ENCODE assay signal across 9 cellular contexts in the genomic region with DNA sequence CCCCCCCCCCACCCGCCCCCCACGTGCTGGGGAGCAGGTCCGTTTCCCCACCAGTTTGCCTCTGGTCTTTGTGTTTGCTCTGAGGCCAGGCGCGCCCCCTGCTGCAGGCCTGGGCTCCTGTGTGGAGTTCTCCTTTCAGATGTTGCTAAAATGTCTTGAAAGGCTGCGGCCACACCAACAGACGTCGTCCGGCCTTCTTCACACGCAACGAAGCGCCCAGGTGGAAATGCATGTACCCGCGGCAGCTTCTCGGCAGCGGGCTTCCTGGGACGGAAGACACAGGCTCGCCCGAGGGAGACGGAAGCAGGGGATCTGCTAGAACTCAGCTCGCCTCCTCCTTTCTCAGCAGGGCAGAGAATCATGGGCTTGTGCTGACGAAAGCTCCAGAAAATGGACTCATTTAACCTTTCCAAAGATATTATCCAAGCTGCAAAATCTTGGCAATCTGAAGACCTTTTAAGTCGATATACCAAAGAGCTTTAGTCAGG.
DNase-seq lines count a peak whose midpoint lies in the region; ATAC-seq and TF ChIP-seq lines count a peak whose summit lies in the region.
"Had no signal": no experiment of that assay in that cellular context is flagged by ENCODE, and none has a peak within 500 bp of the region (broad histone marks: within the 10 kb centered on the region; RNA-seq: fewer than 3 reads in every experiment).

No MANE protein-coding gene starts in this region.

- H2BK5ac ChIP-seq in H9 (ENCODE audit: insufficient read length, low read length), result no peak overlapping the region

- no peak overlapping the region for H4K5ac ChIP-seq in H9 (ENCODE audit: insufficient read length, low read depth, low read length)

- peak overlapping the region; percentile 46 for H3K9ac ChIP-seq in H9 (ENCODE audit: extremely low read depth, insufficient read length, low read length)

- no peak overlapping the region for H3K23ac ChIP-seq in H9 (ENCODE audit: insufficient read length, low read depth, low read length)

- no peak overlapping the region for H3T11ph ChIP-seq in H9 (ENCODE audit: low read length)

- no peaks in the 10 kb centered on the region for H4K20me1 ChIP-seq in H9 (ENCODE audit: control insufficient read depth, insufficient read depth, insufficient read length)

- H3K4me2 ChIP-seq in H9 (ENCODE audit: insufficient read depth, insufficient read length, low read length), result peak overlapping the region; percentile 50

- no peaks in the 10 kb centered on the region for H3K9me3 ChIP-seq in H9 (ENCODE audit: control insufficient read depth, low read depth, low read length)
- no peaks in the 10 kb centered on the region for H3K9me3 ChIP-seq in esophagus (ENCODE audit: control insufficient read depth in 2 of 2, insufficient read depth in 1 of 2, low read depth in 1 of 2, low read length in 1 of 2)

- TF ChIP-seq CTCF in GM06990 (IDR thresholded peaks at IDR 0.05; ENCODE audit: insufficient read depth, low read length, poor library complexity, severe bottlenecking) (peak; percentile 81), H9 (conservative IDR thresholded peaks at IDR 0.05) (peak; percentile 70), NB4 (IDR thresholded peaks at IDR 0.05; ENCODE audit: low read depth, low read length) (peak; percentile 69)

- H3K79me2 ChIP-seq in H9 (ENCODE audit: insufficient read depth, low read length), result no peaks in the 10 kb centered on the region

- CTCF ChIA-PET in activated CD8-positive, alpha-beta T cell treated with anti-CD3 and anti-CD28 coated beads, Interleukin-2, amount 10 ng/mL, durations not matched to agents 7 days and 5 days (lab: Charles Lee), result interaction anchor here (0.9 to 1.9 kb wide), 4 partner anchors 9 to 222 kb away, joined by 3 to 12 read pairs (median 6); no protein-coding TSS in a partner anchor

- H3K9me3 Mint-ChIP-seq in H9, result no peaks in the 10 kb centered on the region; a peak in 1 of 5 replicates
- no peaks in the 10 kb centered on the region for H3K9me3 Mint-ChIP-seq in activated CD8-positive, alpha-beta T cell treated with anti-CD3 and anti-CD28 coated beads, Interleukin-2, amount 10 ng/mL, durations not matched to agents 7 days and 5 days (ENCODE audit: insufficient read depth)
- H3K9me3 Mint-ChIP-seq: T-helper 1 cell treated with Interleukin-12 subunit alpha and Interleukin-12 subunit beta and Interleukin-4 antibody, amounts not matched to agents 30 μg/mL and 1 μg/mL, for 36 hours had no signal

- TF ChIP-seq POLR2A in NB4 (IDR thresholded peaks at IDR 0.05; ENCODE audit: extremely low read depth, insufficient read length), result no peak

- H3K27me3 Mint-ChIP-seq in H9 (ENCODE audit: low read depth), result peaks cover 39% of the 10 kb centered on the region
- H3K27me3 Mint-ChIP-seq in activated CD8-positive, alpha-beta T cell treated with anti-CD3 and anti-CD28 coated beads, Interleukin-2, amount 10 ng/mL, durations not matched to agents 7 days and 5 days (ENCODE audit: low read depth), result peaks cover 36% of the 10 kb centered on the region

- H3K27ac Mint-ChIP-seq in H9, result peak overlapping the region in 2 of 3 experiments; percentile 91 to 94; a peak in 5 of 7 replicates
- H3K27ac Mint-ChIP-seq in activated CD8-positive, alpha-beta T cell treated with anti-CD3 and anti-CD28 coated beads, Interleukin-2, amount 10 ng/mL, durations not matched to agents 7 days and 5 days, result peak overlapping the region; percentile 58
- H3K27ac Mint-ChIP-seq: T-helper 1 cell treated with Interleukin-12 subunit alpha and Interleukin-12 subunit beta and Interleukin-4 antibody, amounts not matched to agents 30 μg/mL and 1 μg/mL, for 36 hours had no signal

- H3K4me3 ChIP-seq in GM06990 (replicated peaks; ENCODE audit: low read depth, low read length) (peak overlapping the region; percentile 38), NB4 (ENCODE audit: low read depth, low read length) (peak overlapping the region; percentile 33), esophagus (ENCODE audit: low read depth in 1 of 2, low read length in 2 of 2) (peak overlapping the region; percentile 30 to 34)

- H3K36me3 Mint-ChIP-seq in H9 (ENCODE audit: insufficient read depth in 1 of 3, low read depth in 3 of 3), result 0 out of 7 replicates have a peak, but pooled peaks cover 0 to 4% (median 0%) of the 10 kb centered on the region in 3 experiments
- H3K36me3 Mint-ChIP-seq in activated CD8-positive, alpha-beta T cell treated with anti-CD3 and anti-CD28 coated beads, Interleukin-2, amount 10 ng/mL, durations not matched to agents 7 days and 5 days (ENCODE audit: low read depth), result no peaks in the 10 kb centered on the region

- H3K4me1 Mint-ChIP-seq in H9, result peaks cover 61 to 64% of the 10 kb centered on the region in 2 experiments
- H3K4me1 Mint-ChIP-seq in activated CD8-positive, alpha-beta T cell treated with anti-CD3 and anti-CD28 coated beads, Interleukin-2, amount 10 ng/mL, durations not matched to agents 7 days and 5 days (ENCODE audit: low read depth), result peaks cover 23% of the 10 kb centered on the region

- H3K27me3 ChIP-seq in GM06990 (replicated peaks; ENCODE audit: control insufficient read depth, insufficient read depth, low read length), result no peaks in the 10 kb centered on the region
- H3K27me3 ChIP-seq in H9 (ENCODE audit: insufficient read depth, low read length), result no peaks in the 10 kb centered on the region
- no peaks in the 10 kb centered on the region for H3K27me3 ChIP-seq in esophagus (ENCODE audit: control insufficient read depth in 1 of 2, insufficient read depth in 2 of 2, low read length in 2 of 2)

- ATAC-seq in activated CD8-positive, alpha-beta T cell treated with anti-CD3 and anti-CD28 coated beads, Interleukin-2, amount 10 ng/mL, durations not matched to agents 7 days and 5 days, result peak; percentile 86

- no peak overlapping the region for H2BK12ac ChIP-seq in H9 (ENCODE audit: insufficient read length, low read depth, low read length)

- H2BK20ac ChIP-seq in H9 (ENCODE audit: low read depth, low read length, poor library complexity, severe bottlenecking), result no peak overlapping the region

- POLR2A ChIA-PET in activated CD8-positive, alpha-beta T cell treated with anti-CD3 and anti-CD28 coated beads, Interleukin-2, amount 10 ng/mL, durations not matched to agents 7 days and 5 days (lab: Charles Lee), result no interaction called here

- no peak overlapping the region for H3K56ac ChIP-seq in H9 (ENCODE audit: insufficient read length, low read depth, low read length)

- peak overlapping the region; percentile 67 to 72 for H3K4me3 Mint-ChIP-seq in H9
- peak overlapping the region; percentile 16 for H3K4me3 Mint-ChIP-seq in activated CD8-positive, alpha-beta T cell treated with anti-CD3 and anti-CD28 coated beads, Interleukin-2, amount 10 ng/mL, durations not matched to agents 7 days and 5 days

- no peak overlapping the region for H2BK120ac ChIP-seq in H9 (ENCODE audit: low read depth, low read length, poor library complexity, severe bottlenecking)

- H3K23me2 ChIP-seq in H9 (ENCODE audit: insufficient read length, low read depth, low read length, poor library complexity, severe bottlenecking), result peaks cover 8% of the 10 kb centered on the region

- peak overlapping the region; percentile 83 for H3K14ac ChIP-seq in H9 (ENCODE audit: insufficient read depth, low read length)

- H2BK15ac ChIP-seq in H9 (ENCODE audit: low read depth, low read length), result no peak overlapping the region

- peak; percentile 60 for DNase-seq in GM06990 (ENCODE audit: extremely low read depth, insufficient read length)
- peak; percentile 86 for DNase-seq in H9
- DNase-seq in NB4 (ENCODE audit: low read depth), result peak; percentile 97
- DNase-seq in activated CD8-positive, alpha-beta T cell treated with anti-CD3 and anti-CD28 coated beads, Interleukin-2, amount 10 ng/mL, durations not matched to agents 7 days and 5 days, result peak; percentile 66
- DNase-seq in midbrain (lab: John Stamatoyannopoulos, UW), result peak; percentile 60
- DNase-seq in superior temporal gyrus (ENCODE audit: extremely low spot score), result peak; percentile 55
- DNase-seq in NK-92 treated with Interleukin-12 subunit alpha and Interleukin-12 subunit beta, amount 100 ng/mL, for 24 hours (lab: John Stamatoyannopoulos, UW), result no peak

- H3K36me3 ChIP-seq in GM06990 (ENCODE audit: control insufficient read depth, insufficient read depth, low read length) (no peaks in the 10 kb centered on the region), esophagus (ENCODE audit: control insufficient read depth in 2 of 2, insufficient read depth in 2 of 2, low read length in 1 of 2) (no peaks in the 10 kb centered on the region)

- no peak overlapping the region for H3K4ac ChIP-seq in H9 (ENCODE audit: low read depth, low read length)

- no peak overlapping the region for H4K8ac ChIP-seq in H9 (replicated peaks; ENCODE audit: insufficient read length, low read depth, low read length)

- no peak overlapping the region for H2AFZ ChIP-seq in H9 (ENCODE audit: low read length)

- H3K18ac ChIP-seq in H9 (ENCODE audit: insufficient read length, low read depth, low read length), result peak overlapping the region; percentile 77

- H2AK5ac ChIP-seq in H9 (ENCODE audit: insufficient read length, low read length), result no peak overlapping the region

- H4K91ac ChIP-seq in H9 (ENCODE audit: insufficient read length, low read depth, low read length), result no peak overlapping the region

- H3K27ac ChIP-seq in H9 (ENCODE audit: insufficient read length, low read depth, low read length) (no peak overlapping the region), esophagus (ENCODE audit: low read depth in 2 of 2, low read length in 1 of 2) (peak overlapping the region; percentile 50 to 89)

- H3K79me1 ChIP-seq in H9 (ENCODE audit: insufficient read depth, low read depth, low read length, poor library complexity, severe bottlenecking), result no peaks in the 10 kb centered on the region

- H3K4me1 ChIP-seq in H9 (ENCODE audit: insufficient read depth, low read length) (peaks cover 2% of the 10 kb centered on the region; the same call in 1 of the 2 replicates), esophagus (ENCODE audit: control insufficient read depth in 2 of 2, insufficient read depth in 2 of 2, low read length in 1 of 2) (peaks cover 4 to 9% of the 10 kb centered on the region in 2 donors)

- WGBS in H9 (ENCODE audit: extremely low coverage, insufficient read length, low lambda C conversion rate), result no CpG with 5 or more reads among the region's 23 CpGs
- 12 to 27% methylated on average over 23 of the region's 23 CpGs for WGBS in esophagus, 2 donors
